In the genomic region with DNA sequence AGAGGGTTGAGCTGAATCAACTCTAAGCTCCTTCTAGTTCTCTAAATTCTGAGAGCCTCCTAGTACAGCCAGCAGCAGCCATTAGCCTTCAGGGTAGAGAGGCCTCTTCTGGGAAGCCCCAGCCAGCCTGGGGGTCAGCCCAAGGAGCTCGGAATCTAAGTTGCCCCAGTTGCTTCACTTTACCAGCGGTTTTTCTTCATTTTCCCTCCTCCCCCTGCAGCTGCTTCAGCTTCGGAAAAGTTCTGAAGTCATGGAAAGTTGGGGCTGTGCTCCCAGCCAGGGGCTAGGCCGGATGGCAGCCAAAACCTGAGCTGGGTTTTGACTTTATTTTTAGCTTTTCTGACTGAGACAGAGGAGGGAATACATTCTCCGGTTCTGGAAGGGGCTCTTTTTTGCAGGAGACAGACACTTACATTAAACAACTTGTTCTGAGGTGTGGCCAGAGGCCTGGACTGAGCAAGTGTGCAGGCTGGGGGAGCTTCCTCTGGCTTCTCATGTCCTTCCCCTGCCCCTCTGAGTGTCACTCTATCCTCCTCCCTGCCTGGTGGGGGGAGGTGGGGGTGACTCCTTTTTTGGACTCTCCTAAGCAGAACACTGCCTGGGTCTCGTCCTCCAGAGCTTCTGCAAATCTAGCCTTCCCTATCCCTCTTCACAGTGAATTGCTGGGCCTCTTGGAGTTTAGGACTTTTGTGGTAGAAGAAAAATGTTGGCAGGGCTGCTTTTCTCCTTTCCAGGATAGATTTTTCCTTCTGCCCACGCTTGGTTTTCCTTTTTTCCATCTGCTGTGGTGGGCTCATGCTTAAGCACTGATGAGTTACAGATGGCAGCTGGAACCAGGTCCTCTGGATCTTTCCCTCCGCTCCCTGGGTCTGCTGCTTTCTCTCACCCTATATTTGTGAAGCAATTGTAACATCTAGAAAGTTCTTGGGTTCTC, we compare ENCODE assay signal across 8 cellular contexts. TPM values are rescaled to one million over a fixed set of nuclear protein-coding genes. Genes with fewer than 3 reads are reported as not detected.
DNase-seq lines count a peak whose midpoint lies in the region; ATAC-seq and TF ChIP-seq lines count a peak whose summit lies in the region.

No MANE protein-coding gene starts in this region.

- TF ChIP-seq EP300 in Ishikawa (IDR thresholded peaks at IDR 0.05; ENCODE audit: borderline replicate concordance), result no peak

- H3K27ac ChIP-seq in ascending aorta, result peak overlapping the region; percentile 97
- H3K27ac ChIP-seq in stomach smooth muscle (ENCODE audit: low read length), result peak overlapping the region; percentile 100

- peak overlapping the region; percentile 80 to 91 for H3K9ac ChIP-seq in stomach smooth muscle (ENCODE audit: low read length in 2 of 2)

- H3K9me3 ChIP-seq in ascending aorta (no peaks in the 10 kb centered on the region), stomach smooth muscle (ENCODE audit: control insufficient read depth in 2 of 2, low read length in 2 of 2) (no peaks in the 10 kb centered on the region)

- peaks cover 41 to 61% of the 10 kb centered on the region in 2 donors for H3K4me1 ChIP-seq in ascending aorta
- peaks cover 67% of the 10 kb centered on the region for H3K4me1 ChIP-seq in stomach smooth muscle (ENCODE audit: control insufficient read depth, insufficient read depth, low read length)

- DNase-seq in ascending aorta (ENCODE audit: low spot score in 2 of 2), result peak in 1 of 2 donors; percentile 91
- peak; percentile 81 for DNase-seq in iris pigment epithelial cell (ENCODE audit: low read depth)
- DNase-seq in stimulated activated CD4-positive, alpha-beta T cell treated with anti-CD3 and anti-CD28 coated beads, Interleukin-2, amount 100 ng/mL, for 48 hours, result no peak
- DNase-seq in GM19238 (ENCODE audit: insufficient read length, low spot score), result no peak

- H3K4me3 ChIP-seq in ascending aorta (peak overlapping the region; percentile 46 to 93), stomach smooth muscle (ENCODE audit: low read length in 2 of 2) (peak overlapping the region; percentile 31 to 72)

- no peak for ATAC-seq in GM21360 (IDR thresholded peaks at IDR 0.05; ENCODE audit: unreplicated experiment)
- ATAC-seq in HG03280 (IDR thresholded peaks at IDR 0.05; ENCODE audit: unreplicated experiment), result no peak

- no peak for TF ChIP-seq RAD21 in Ishikawa (IDR thresholded peaks at IDR 0.05; ENCODE audit: low read depth)

- H3K27me3 ChIP-seq in ascending aorta (no peaks in the 10 kb centered on the region), stomach smooth muscle (ENCODE audit: control insufficient read depth in 1 of 2, insufficient read depth in 2 of 2, low read length in 2 of 2) (no peaks in the 10 kb centered on the region)

- intact Hi-C loops in ascending aorta (cut with DNase I), result loop anchor here (2.0 to 10.0 kb wide), 3 partner anchors 14 to 616 kb away; a partner anchor contains a TSS

- no peak for TF ChIP-seq CTCF in ascending aorta (IDR thresholded peaks at IDR 0.05)

- H3K36me3 ChIP-seq in ascending aorta, result peaks cover 37 to 41% of the 10 kb centered on the region in 2 donors
- peaks cover 18 to 22% of the 10 kb centered on the region in 2 donors for H3K36me3 ChIP-seq in stomach smooth muscle (ENCODE audit: control insufficient read depth in 2 of 2, insufficient read depth in 2 of 2, low read length in 2 of 2)

TF ChIP-seq in Ishikawa, 13 proteins besides CTCF, POLR2A, EP300 and RAD21:
- 0 out of 2 replicates have a peak, but pooled peaks have one; percentile 6 for TF ChIP-seq TCF12 (IDR thresholded peaks at IDR 0.05; ENCODE audit: low read depth)
- TF ChIP-seq, protein P1, sequence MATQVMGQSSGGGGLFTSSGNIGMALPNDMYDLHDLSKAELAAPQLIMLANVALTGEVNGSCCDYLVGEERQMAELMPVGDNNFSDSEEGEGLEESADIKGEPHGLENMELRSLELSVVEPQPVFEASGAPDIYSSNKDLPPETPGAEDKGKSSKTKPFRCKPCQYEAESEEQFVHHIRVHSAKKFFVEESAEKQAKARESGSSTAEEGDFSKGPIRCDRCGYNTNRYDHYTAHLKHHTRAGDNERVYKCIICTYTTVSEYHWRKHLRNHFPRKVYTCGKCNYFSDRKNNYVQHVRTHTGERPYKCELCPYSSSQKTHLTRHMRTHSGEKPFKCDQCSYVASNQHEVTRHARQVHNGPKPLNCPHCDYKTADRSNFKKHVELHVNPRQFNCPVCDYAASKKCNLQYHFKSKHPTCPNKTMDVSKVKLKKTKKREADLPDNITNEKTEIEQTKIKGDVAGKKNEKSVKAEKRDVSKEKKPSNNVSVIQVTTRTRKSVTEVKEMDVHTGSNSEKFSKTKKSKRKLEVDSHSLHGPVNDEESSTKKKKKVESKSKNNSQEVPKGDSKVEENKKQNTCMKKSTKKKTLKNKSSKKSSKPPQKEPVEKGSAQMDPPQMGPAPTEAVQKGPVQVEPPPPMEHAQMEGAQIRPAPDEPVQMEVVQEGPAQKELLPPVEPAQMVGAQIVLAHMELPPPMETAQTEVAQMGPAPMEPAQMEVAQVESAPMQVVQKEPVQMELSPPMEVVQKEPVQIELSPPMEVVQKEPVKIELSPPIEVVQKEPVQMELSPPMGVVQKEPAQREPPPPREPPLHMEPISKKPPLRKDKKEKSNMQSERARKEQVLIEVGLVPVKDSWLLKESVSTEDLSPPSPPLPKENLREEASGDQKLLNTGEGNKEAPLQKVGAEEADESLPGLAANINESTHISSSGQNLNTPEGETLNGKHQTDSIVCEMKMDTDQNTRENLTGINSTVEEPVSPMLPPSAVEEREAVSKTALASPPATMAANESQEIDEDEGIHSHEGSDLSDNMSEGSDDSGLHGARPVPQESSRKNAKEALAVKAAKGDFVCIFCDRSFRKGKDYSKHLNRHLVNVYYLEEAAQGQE (IDR thresholded peaks at IDR 0.05; ENCODE audit: low read depth), result no peak
TF ChIP-seq in Ishikawa: peak in this region for 1.

RNA-seq across cellular contexts. Expression of a gene that starts 14.5 kb away (rescaled TPM):
- total RNA-seq in ascending aorta, result 783 TPM

RNA-seq across cellular contexts. Expression of a gene that starts 24.4 kb away (rescaled TPM):
- total RNA-seq in ascending aorta, result 0.64 TPM

RNA-seq across cellular contexts. Expression of a gene that starts 46.8 kb away (rescaled TPM):
- 1.3 TPM for total RNA-seq in ascending aorta
